Comparison of ENCODE assay signal across 8 cellular contexts in the genomic region with DNA sequence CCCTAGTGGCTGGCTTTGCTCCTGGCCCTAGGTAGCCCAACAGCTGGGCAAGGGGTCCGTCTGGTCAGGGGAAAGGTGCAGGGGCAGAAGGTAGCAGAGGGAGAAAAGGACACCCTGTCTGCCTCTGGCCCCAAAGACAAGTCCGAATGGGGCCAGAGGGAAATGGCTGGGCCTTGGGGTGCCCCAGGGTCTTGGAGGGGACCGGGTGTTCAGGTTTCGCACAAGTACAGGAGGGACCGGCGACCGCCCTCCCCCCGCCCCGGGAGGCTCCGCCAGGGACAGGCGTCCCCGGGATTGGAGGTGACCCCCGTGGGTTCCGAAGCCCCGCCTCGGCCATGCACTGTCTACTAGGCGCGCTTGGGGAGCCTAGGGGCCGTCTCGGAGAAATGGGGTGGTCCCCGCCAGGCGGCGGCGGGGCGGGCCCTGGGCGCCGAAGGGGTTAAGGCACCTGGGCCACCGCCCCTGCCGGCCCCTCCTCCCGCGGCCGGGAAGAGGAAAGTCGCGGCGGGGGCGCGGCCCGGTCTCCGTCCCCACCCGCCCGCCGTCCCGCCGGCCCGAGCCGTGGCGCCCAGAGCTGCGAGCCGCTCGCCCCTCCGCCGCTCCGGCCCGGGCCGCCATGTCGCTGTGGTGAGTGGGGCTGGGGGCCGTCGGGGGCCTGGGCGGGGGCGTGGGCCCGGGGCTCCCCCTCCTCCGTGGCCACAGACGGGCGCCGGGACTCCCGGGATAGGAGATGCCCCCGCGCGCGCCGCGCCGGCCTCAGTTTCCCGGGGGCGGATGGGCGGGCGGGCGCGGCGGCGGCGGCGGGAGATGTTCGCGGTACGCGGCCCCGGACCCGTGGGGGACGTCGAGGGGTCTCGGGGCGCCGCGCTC. TPM values are rescaled to one million over a fixed set of nuclear protein-coding genes. Genes with fewer than 3 reads are reported as not detected.
DNase-seq lines count a peak whose midpoint lies in the region; ATAC-seq lines count a peak whose summit lies in the region.

A gene with protein sequence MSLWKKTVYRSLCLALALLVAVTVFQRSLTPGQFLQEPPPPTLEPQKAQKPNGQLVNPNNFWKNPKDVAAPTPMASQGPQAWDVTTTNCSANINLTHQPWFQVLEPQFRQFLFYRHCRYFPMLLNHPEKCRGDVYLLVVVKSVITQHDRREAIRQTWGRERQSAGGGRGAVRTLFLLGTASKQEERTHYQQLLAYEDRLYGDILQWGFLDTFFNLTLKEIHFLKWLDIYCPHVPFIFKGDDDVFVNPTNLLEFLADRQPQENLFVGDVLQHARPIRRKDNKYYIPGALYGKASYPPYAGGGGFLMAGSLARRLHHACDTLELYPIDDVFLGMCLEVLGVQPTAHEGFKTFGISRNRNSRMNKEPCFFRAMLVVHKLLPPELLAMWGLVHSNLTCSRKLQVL (plus strand): TSS at position 523 of the 870 bp plus-strand sequence. CDS start 94 bp downstream, at position 617.

- no peak within 1 kb of the TSS for H3K27ac ChIP-seq in CD4-positive, CD25-positive, alpha-beta regulatory T cell (ENCODE audit: insufficient read depth, low read length, poor library complexity, severe bottlenecking)
- H3K27ac ChIP-seq in caudate nucleus (ENCODE audit: low read depth, low read length): peak within 1 kb of the TSS; percentile 53

- no peak within 1 kb of the TSS for H3K4me3 ChIP-seq in CD4-positive, CD25-positive, alpha-beta regulatory T cell (ENCODE audit: low read depth, low read length)

- no peaks in the 10 kb centered on the region for H3K9me3 Mint-ChIP-seq in CD4-positive, CD25-positive, alpha-beta regulatory T cell

- ATAC-seq in CD4-positive, CD25-positive, alpha-beta regulatory T cell (ENCODE audit: low read depth in 2 of 2): no peak
- peak; percentile 24 for ATAC-seq in HG02759 (IDR thresholded peaks at IDR 0.05; ENCODE audit: unreplicated experiment)
- ATAC-seq in HG03159 (IDR thresholded peaks at IDR 0.05; ENCODE audit: unreplicated experiment): no peak
- no peak for ATAC-seq in HG03571 (IDR thresholded peaks at IDR 0.05; ENCODE audit: unreplicated experiment)

- H3K27me3 Mint-ChIP-seq in CD4-positive, CD25-positive, alpha-beta regulatory T cell: peaks cover 46% of the 10 kb centered on the region

- no peak for DNase-seq in CD4-positive, CD25-positive, alpha-beta regulatory T cell
- DNase-seq in caudate nucleus (lab: John Stamatoyannopoulos, UW): no peak
- no peak for DNase-seq in mucosa of gallbladder (ENCODE audit: low spot score)
- DNase-seq in dedifferentiated amniotic fluid mesenchymal stem cell (ENCODE audit: extremely low spot score): no peak
- no peak for DNase-seq in HPDE6-E6E7 (ENCODE audit: extremely low spot score)

- H3K36me3 ChIP-seq in CD4-positive, CD25-positive, alpha-beta regulatory T cell (ENCODE audit: control insufficient read depth, insufficient read depth, low read length): no peaks in the 10 kb centered on the region

- H3K4me1 Mint-ChIP-seq in CD4-positive, CD25-positive, alpha-beta regulatory T cell: peaks cover 0 to 17% (median 6%) of the 10 kb centered on the region in 4 donors

- H3K9me3 ChIP-seq in CD4-positive, CD25-positive, alpha-beta regulatory T cell (ENCODE audit: control insufficient read depth in 2 of 2, low read length in 2 of 2): no peaks in the 10 kb centered on the region

- H3K36me3 Mint-ChIP-seq in CD4-positive, CD25-positive, alpha-beta regulatory T cell: no peaks in the 10 kb centered on the region

- H3K4me3 Mint-ChIP-seq in CD4-positive, CD25-positive, alpha-beta regulatory T cell: peak within 1 kb of the TSS in 3 of 4 donors; percentile 16 to 55 (median 38)

- peak within 1 kb of the TSS in 1 of 3 donors; percentile 89 for H3K27ac Mint-ChIP-seq in CD4-positive, CD25-positive, alpha-beta regulatory T cell

- H3K27me3 ChIP-seq in CD4-positive, CD25-positive, alpha-beta regulatory T cell (ENCODE audit: control insufficient read depth, insufficient read depth, low read length): no peaks in the 10 kb centered on the region

- H3K4me1 ChIP-seq in CD4-positive, CD25-positive, alpha-beta regulatory T cell (ENCODE audit: control insufficient read depth, insufficient read depth, low read length, poor library complexity, severe bottlenecking): no peaks in the 10 kb centered on the region

RNA-seq across cellular contexts. Expression of the gene that starts here (rescaled TPM):
- total RNA-seq in CD4-positive, CD25-positive, alpha-beta regulatory T cell: not detected
- not detected for polyA plus RNA-seq in CD4-positive, CD25-positive, alpha-beta regulatory T cell
- total RNA-seq in mucosa of gallbladder: 281 TPM

Comparison
In these comparisons a context has a peak if more than half of its experiments do, and no peak if none do; other contexts are left out.
1. RNA of the gene that starts here (total RNA-seq): 281 TPM in mucosa of gallbladder (single experiment); not detected in CD4-positive, CD25-positive, alpha-beta regulatory T cell (single experiment); every median in the first group is over 100 times any median in the second.